28 cellular contexts compared by ENCODE assay signal in the genomic region with DNA sequence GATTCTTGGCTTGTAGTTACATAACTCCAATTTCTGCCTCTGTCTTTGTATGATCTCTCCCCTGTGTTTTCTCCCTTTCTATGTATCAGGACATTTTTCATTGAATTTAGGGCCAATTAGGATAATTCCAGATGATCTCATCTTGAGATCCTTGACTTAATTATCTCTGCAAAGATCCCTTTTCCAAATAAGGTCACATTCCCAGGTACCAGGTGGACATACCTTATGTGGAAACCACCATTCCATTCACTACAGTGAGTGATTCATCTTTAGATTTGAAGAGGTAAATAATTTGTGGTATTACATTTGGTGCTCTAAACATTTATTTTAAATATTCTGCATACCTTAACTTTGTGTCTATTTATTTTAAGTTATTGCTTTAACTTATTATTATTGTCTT.
"Had no signal": no experiment of that assay in that cellular context is flagged by ENCODE, and none has a peak within 500 bp of the region (broad histone marks: within the 10 kb centered on the region; RNA-seq: fewer than 3 reads in every experiment).

No MANE protein-coding gene starts in this region.

- H3K27ac ChIP-seq: brain microvascular endothelial cell, epithelial cell of prostate, esophagus squamous epithelium, WERI-Rb-1 had no signal

- ATAC-seq: activated CD4-positive, CD25-positive, alpha-beta regulatory T cell treated with anti-CD3 and anti-CD28 coated beads, Interleukin-2, amount 50 U/mL, for 24 hours; activated CD8-positive, alpha-beta T cell treated with anti-CD3 and anti-CD28 coated beads for 36 hours; activated T-cell treated with anti-CD3 and anti-CD28 coated beads, Interleukin-2, amount 50 U/mL, for 4 hours; activated T-helper 17 cell treated with anti-CD3 and anti-CD28 coated beads, Interleukin-2, amount 50 U/mL, for 72 hours; effector memory CD8-positive, alpha-beta T cell; T-helper 17 cell had no signal

- DNase-seq: activated B cell treated with CpG ODN at 0.5 μM for 24 hours; activated CD4-positive, alpha-beta T cell treated with anti-CD3 and anti-CD28 coated beads for 48 hours; activated CD4-positive, alpha-beta T cell treated with anti-CD3 and anti-CD28 coated beads, Interleukin-2, amount 50 U/mL, for 1 hour; activated CD4-positive, alpha-beta T cell treated with anti-CD3 and anti-CD28 coated beads, Interleukin-2, amount 50 U/mL, for 48 hours; activated CD8-positive, alpha-beta memory T cell treated with anti-CD3 and anti-CD28 coated beads for 24 hours; activated CD8-positive, alpha-beta T cell treated with anti-CD3 and anti-CD28 coated beads for 36 hours; activated effector memory CD4-positive, alpha-beta T cell treated with Interleukin-2 at 50 U/mL for 16 hours; activated gamma-delta T cell treated with Interleukin-2 at 50 U/mL for 16 hours; activated naive CD4-positive, alpha-beta T cell treated with anti-CD3 and anti-CD28 coated beads, Interleukin-2, amount 50 U/mL, for 16 hours; activated naive CD4-positive, alpha-beta T cell treated with Interleukin-2 at 50 U/mL for 16 hours; activated T-cell treated with anti-CD3 and anti-CD28 coated beads, Interleukin-2, amount 50 U/mL, for 4 hours; amniotic stem cell; anterior cingulate cortex; brain microvascular endothelial cell; caudate nucleus; cortex of kidney; dermis blood vessel endothelial cell; effector CD4-positive, alpha-beta T cell; effector memory CD8-positive, alpha-beta T cell; esophagus squamous epithelium; head of caudate nucleus; T-helper 1 cell; T-helper 17 cell; T1000; WERI-Rb-1 had no signal

- H3K4me1 ChIP-seq: esophagus squamous epithelium had no signal

- H3K27me3 ChIP-seq: brain microvascular endothelial cell, esophagus squamous epithelium had no signal
